Comparison of ENCODE assay signal across 10 cellular contexts in genomic region chr6:5175195-5175594, GRCh38.
DNase-seq lines count a peak whose midpoint lies in the region; ATAC-seq and TF ChIP-seq lines count a peak whose summit lies in the region.
"Had no signal": no experiment of that assay in that cellular context is flagged by ENCODE, and none has a peak within 500 bp of the region (broad histone marks: within the 10 kb centered on the region; RNA-seq: fewer than 3 reads in every experiment).

No MANE protein-coding gene starts in this region.

- intact Hi-C loops in OCI-LY7 (cut with micrococcal nuclease; ENCODE audit: unreplicated experiment) (loop anchor here (1.0 kb wide), 1 partner anchor 32 kb away; no protein-coding TSS in a partner anchor), Right ventricle myocardium superior (cut with DNase I) (no loop called here)

- TF ChIP-seq CTCF in OCI-LY7 (conservative IDR thresholded peaks at IDR 0.05; ENCODE audit: low read length) (peak; percentile 88), fibroblast of lung (conservative IDR thresholded peaks at IDR 0.05 in 1 of 2, IDR thresholded peaks at IDR 0.05 in 1 of 2; ENCODE audit: low read depth in 1 of 2, low read length in 2 of 2) (peak; percentile 27 to 56)

- H3K4me2 ChIP-seq in OCI-LY7 (ENCODE audit: low read length), result peak overlapping the region; percentile 76
- no peak overlapping the region for H3K4me2 ChIP-seq in fibroblast of lung (ENCODE audit: extremely low read depth, insufficient read depth, low read length)

- ATAC-seq in activated T-cell treated with anti-CD3 and anti-CD28 coated beads, Interleukin-2, amount 50 U/mL, for 72 hours (replicated peaks in 1 of 2), result no peak
- no peak for ATAC-seq in Right ventricle myocardium superior (ENCODE audit: poor library complexity)
- no peak for ATAC-seq in GM21619 (IDR thresholded peaks at IDR 0.05; ENCODE audit: unreplicated experiment)

- H2AFZ ChIP-seq in OCI-LY7 (ENCODE audit: low read length) (peak overlapping the region; percentile 72; the same call in 1 of the 2 replicates), fibroblast of lung (ENCODE audit: low read length) (no peak overlapping the region)

- POLR2A ChIA-PET in OCI-LY7 (lab: Charles Lee), result interaction anchor here (0.5 to 2.5 kb wide), 2 partner anchors 8 to 105 kb away, joined by 3 to 10 read pairs; no protein-coding TSS in a partner anchor

- H3K27ac ChIP-seq in OCI-LY7 (ENCODE audit: low read depth, low read length, poor library complexity, severe bottlenecking) (peak overlapping the region; percentile 89), fibroblast of lung (ENCODE audit: insufficient read depth, low read length) (no peak overlapping the region)
- H3K27ac ChIP-seq: thoracic aorta had no signal

- peak overlapping the region; percentile 66 to 83 for H3K4me3 Mint-ChIP-seq in activated T-cell treated with anti-CD3 and anti-CD28 coated beads, Interleukin-2, amount 50 U/mL, for 72 hours
- H3K4me3 Mint-ChIP-seq in stimulated activated naive CD8-positive, alpha-beta T cell treated with anti-CD3 and anti-CD28 coated beads, Interleukin-15, Interleukin-2, amounts not matched to agents 100 ng/mL and 50 ng/mL, for 24 hours, result no peak overlapping the region

- peaks cover 63% of the 10 kb centered on the region for H3K4me1 Mint-ChIP-seq in activated T-cell treated with anti-CD3 and anti-CD28 coated beads, Interleukin-2, amount 50 U/mL, for 72 hours (ENCODE audit: low read depth)
- H3K4me1 Mint-ChIP-seq in stimulated activated naive CD8-positive, alpha-beta T cell treated with anti-CD3 and anti-CD28 coated beads, Interleukin-15, Interleukin-2, amounts not matched to agents 100 ng/mL and 50 ng/mL, for 24 hours (ENCODE audit: low read depth), result peaks cover 55% of the 10 kb centered on the region

- H3K36me3 ChIP-seq in OCI-LY7 (ENCODE audit: insufficient read depth, low read length) (no peaks in the 10 kb centered on the region), fibroblast of lung (ENCODE audit: control insufficient read depth, insufficient read depth, low read length) (no peaks in the 10 kb centered on the region)
- H3K36me3 ChIP-seq: thoracic aorta had no signal

- H3K4me3 ChIP-seq in OCI-LY7 (ENCODE audit: low read depth, low read length, poor library complexity, severe bottlenecking) (peak overlapping the region; percentile 59), fibroblast of lung (replicated peaks in 1 of 4; ENCODE audit: control extremely low read depth in 1 of 4, insufficient read depth in 1 of 4, low read depth in 3 of 4, low read length in 4 of 4) (no peak overlapping the region)
- H3K4me3 ChIP-seq: thoracic aorta had no signal

- H3K9me2 ChIP-seq in OCI-LY7 (ENCODE audit: insufficient read depth, low read length), result no peaks in the 10 kb centered on the region

- no peaks in the 10 kb centered on the region for H3K36me3 Mint-ChIP-seq in activated T-cell treated with anti-CD3 and anti-CD28 coated beads, Interleukin-2, amount 50 U/mL, for 72 hours (ENCODE audit: insufficient read depth in 2 of 2)
- H3K36me3 Mint-ChIP-seq in stimulated activated naive CD8-positive, alpha-beta T cell treated with anti-CD3 and anti-CD28 coated beads, Interleukin-15, Interleukin-2, amounts not matched to agents 100 ng/mL and 50 ng/mL, for 24 hours (ENCODE audit: low read depth), result no peaks in the 10 kb centered on the region

- H3K27me3 Mint-ChIP-seq in activated T-cell treated with anti-CD3 and anti-CD28 coated beads, Interleukin-2, amount 50 U/mL, for 72 hours (ENCODE audit: low read depth), result no peaks in the 10 kb centered on the region
- H3K27me3 Mint-ChIP-seq in stimulated activated naive CD8-positive, alpha-beta T cell treated with anti-CD3 and anti-CD28 coated beads, Interleukin-15, Interleukin-2, amounts not matched to agents 100 ng/mL and 50 ng/mL, for 24 hours, result no peaks in the 10 kb centered on the region

- H3K9me3 Mint-ChIP-seq in activated T-cell treated with anti-CD3 and anti-CD28 coated beads, Interleukin-2, amount 50 U/mL, for 72 hours, result no peaks in the 10 kb centered on the region
- H3K9me3 Mint-ChIP-seq in stimulated activated naive CD8-positive, alpha-beta T cell treated with anti-CD3 and anti-CD28 coated beads, Interleukin-15, Interleukin-2, amounts not matched to agents 100 ng/mL and 50 ng/mL, for 24 hours, result no peaks in the 10 kb centered on the region

- no peaks in the 10 kb centered on the region for H3K9me3 ChIP-seq in OCI-LY7 (ENCODE audit: low read length)
- no peaks in the 10 kb centered on the region for H3K9me3 ChIP-seq in fibroblast of lung (ENCODE audit: control insufficient read depth, insufficient read depth, low read depth, low read length)
- H3K9me3 ChIP-seq: thoracic aorta had no signal

- H3K27ac Mint-ChIP-seq in activated T-cell treated with anti-CD3 and anti-CD28 coated beads, Interleukin-2, amount 50 U/mL, for 72 hours, result peak overlapping the region; percentile 83
- peak overlapping the region; percentile 84 for H3K27ac Mint-ChIP-seq in stimulated activated naive CD8-positive, alpha-beta T cell treated with anti-CD3 and anti-CD28 coated beads, Interleukin-15, Interleukin-2, amounts not matched to agents 100 ng/mL and 50 ng/mL, for 24 hours

- no peaks in the 10 kb centered on the region for H4K20me1 ChIP-seq in OCI-LY7 (ENCODE audit: insufficient read depth, low read length)
- H4K20me1 ChIP-seq in fibroblast of lung (ENCODE audit: control insufficient read depth, extremely low read depth, insufficient read depth, low read length), result no peaks in the 10 kb centered on the region

- BruUV-seq in OCI-LY7 (replicated peaks; lab: Mats Ljungman, UMichigan), result no TSS peak

- H3K4me1 ChIP-seq in OCI-LY7 (ENCODE audit: insufficient read depth, low read length, poor library complexity, severe bottlenecking) (peaks cover 39% of the 10 kb centered on the region), fibroblast of lung (ENCODE audit: control insufficient read depth, extremely low read depth, insufficient read depth, low read length) (no peaks in the 10 kb centered on the region)

- peak; percentile 21 to 48 for DNase-seq in activated T-cell treated with anti-CD3 and anti-CD28 coated beads, Interleukin-2, amount 50 U/mL, for 72 hours
- DNase-seq in activated T-cell treated with anti-CD3 and anti-CD28 coated beads for 4 hours (no peak), OCI-LY7 (ENCODE audit: low spot score) (peak; percentile 39), fibroblast of lung (ENCODE audit: low read depth in 2 of 2) (no peak), Right ventricle myocardium superior (no peak), GM19240 (ENCODE audit: insufficient read length, low spot score) (no peak)
- DNase-seq: KG1 had no signal

- CTCF ChIA-PET in OCI-LY7 (lab: Charles Lee; ENCODE audit: unreplicated experiment), result no interaction called here

- H3K79me2 ChIP-seq in OCI-LY7 (ENCODE audit: insufficient read depth, low read depth, low read length), result no peaks in the 10 kb centered on the region
- no peaks in the 10 kb centered on the region for H3K79me2 ChIP-seq in fibroblast of lung (ENCODE audit: control insufficient read depth, insufficient read depth, low read length)

- H3K9ac ChIP-seq in fibroblast of lung (ENCODE audit: insufficient read depth, low read length), result no peak overlapping the region

- no peaks in the 10 kb centered on the region for H3K27me3 ChIP-seq in fibroblast of lung (ENCODE audit: control insufficient read depth, insufficient read depth, low read length)

Comparison
In these comparisons a context has a peak if more than half of its experiments do, and no peak if none do; other contexts are left out.
1. DNase-seq: peak in activated T-cell treated with anti-CD3 and anti-CD28 coated beads, Interleukin-2, amount 50 U/mL, for 72 hours (2 of 2) and OCI-LY7 (single experiment); none in activated T-cell treated with anti-CD3 and anti-CD28 coated beads for 4 hours (single experiment), fibroblast of lung (0 of 2), Right ventricle myocardium superior (single experiment) and GM19240 (single experiment).